1 cellular context compared by ENCODE assay signal in the genomic region with DNA sequence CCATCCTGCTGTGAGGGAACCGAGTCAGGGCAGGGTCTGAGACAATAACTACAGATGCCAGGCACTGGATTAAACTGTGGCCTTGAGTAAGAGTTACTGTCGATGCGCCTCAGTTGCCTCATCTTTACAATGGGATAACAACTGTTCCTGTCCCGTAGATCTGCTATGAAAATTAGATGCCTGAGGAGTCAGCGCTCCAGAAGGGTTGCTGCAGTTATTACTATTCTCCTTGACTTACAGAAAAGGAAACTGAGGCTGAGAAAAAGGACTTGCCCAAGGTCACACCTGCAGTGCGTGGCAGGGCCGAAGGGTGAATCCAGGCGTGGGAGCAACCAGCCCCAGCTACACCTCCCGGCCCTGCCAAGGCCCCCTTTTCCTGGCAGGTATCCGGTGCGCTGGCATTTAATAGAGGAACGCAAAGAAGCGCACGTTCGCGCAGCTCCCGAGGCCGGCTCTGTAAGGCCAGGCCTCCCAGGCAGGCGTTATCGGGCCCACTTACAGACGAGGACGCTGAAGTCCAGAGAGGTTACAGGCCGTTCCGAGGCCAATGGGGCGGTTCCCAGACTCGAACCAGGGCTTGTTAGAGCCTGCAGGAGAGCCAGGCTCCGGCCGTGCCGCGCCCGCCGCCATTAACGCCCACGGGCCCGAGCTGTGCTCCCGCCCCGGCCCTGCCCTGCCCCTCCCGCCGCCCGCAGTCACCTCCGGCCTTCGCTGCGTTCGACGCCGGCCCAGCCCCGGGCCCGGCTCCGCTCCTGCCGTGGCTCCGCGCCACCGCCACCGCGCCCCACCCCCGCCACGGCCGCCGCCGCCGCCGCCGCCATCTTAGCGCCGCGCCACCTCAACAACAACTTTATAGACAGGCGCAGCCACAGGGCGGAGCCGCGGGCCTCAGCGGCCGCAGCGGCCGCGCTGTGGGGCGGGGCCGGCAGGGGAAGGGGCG.
TF ChIP-seq lines count a peak whose summit lies in the region.

C11orf68 (minus strand) TSS at position 852 of the 940 bp plus-strand sequence; CDS start at position 821, 31 bp downstream.

TF ChIP-seq in HepG2, 621 proteins besides CTCF, POLR2A, EP300 and RAD21 (continued from another document and continues in another):
- TF ChIP-seq RNF219 (CRISPR knock-in tag; IDR thresholded peaks at IDR 0.05): no peak
- TF ChIP-seq HDAC2 (CRISPR knock-in tag; IDR thresholded peaks at IDR 0.05): no peak
- TF ChIP-seq FOXA1 (IDR thresholded peaks at IDR 0.05): no peak
- no peak for TF ChIP-seq FOXA1 (CRISPR knock-in tag; IDR thresholded peaks at IDR 0.05)
- TF ChIP-seq, protein P1, sequence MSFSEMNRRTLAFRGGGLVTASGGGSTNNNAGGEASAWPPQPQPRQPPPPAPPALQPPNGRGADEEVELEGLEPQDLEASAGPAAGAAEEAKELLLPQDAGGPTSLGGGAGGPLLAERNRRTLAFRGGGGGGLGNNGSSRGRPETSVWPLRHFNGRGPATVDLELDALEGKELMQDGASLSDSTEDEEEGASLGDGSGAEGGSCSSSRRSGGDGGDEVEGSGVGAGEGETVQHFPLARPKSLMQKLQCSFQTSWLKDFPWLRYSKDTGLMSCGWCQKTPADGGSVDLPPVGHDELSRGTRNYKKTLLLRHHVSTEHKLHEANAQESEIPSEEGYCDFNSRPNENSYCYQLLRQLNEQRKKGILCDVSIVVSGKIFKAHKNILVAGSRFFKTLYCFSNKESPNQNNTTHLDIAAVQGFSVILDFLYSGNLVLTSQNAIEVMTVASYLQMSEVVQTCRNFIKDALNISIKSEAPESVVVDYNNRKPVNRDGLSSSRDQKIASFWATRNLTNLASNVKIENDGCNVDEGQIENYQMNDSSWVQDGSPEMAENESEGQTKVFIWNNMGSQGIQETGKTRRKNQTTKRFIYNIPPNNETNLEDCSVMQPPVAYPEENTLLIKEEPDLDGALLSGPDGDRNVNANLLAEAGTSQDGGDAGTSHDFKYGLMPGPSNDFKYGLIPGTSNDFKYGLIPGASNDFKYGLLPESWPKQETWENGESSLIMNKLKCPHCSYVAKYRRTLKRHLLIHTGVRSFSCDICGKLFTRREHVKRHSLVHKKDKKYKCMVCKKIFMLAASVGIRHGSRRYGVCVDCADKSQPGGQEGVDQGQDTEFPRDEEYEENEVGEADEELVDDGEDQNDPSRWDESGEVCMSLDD (CRISPR knock-in tag; IDR thresholded peaks at IDR 0.05; ENCODE audit: borderline replicate concordance): no peak
- TF ChIP-seq ZSCAN25 (CRISPR knock-in tag; IDR thresholded peaks at IDR 0.05): no peak
- TF ChIP-seq SETDB1 (CRISPR knock-in tag; IDR thresholded peaks at IDR 0.05; ENCODE audit: borderline replicate concordance): no peak
- no peak for TF ChIP-seq ZNF770 (CRISPR knock-in tag; IDR thresholded peaks at IDR 0.05)
- no peak; the same call in 1 of the 2 replicates for TF ChIP-seq ZNF350 (CRISPR knock-in tag; IDR thresholded peaks at IDR 0.05; ENCODE audit: borderline replicate concordance, low read depth)
- no peak for TF ChIP-seq PRPF4 (IDR thresholded peaks at IDR 0.05; ENCODE audit: low read depth, low read length, poor library complexity, severe bottlenecking)
- TF ChIP-seq PHB2 (IDR thresholded peaks at IDR 0.05; ENCODE audit: partially characterized antibody): no peak
- TF ChIP-seq ZNF567 (CRISPR knock-in tag; IDR thresholded peaks at IDR 0.05; ENCODE audit: borderline replicate concordance): no peak
- no peak for TF ChIP-seq CERS6 (CRISPR knock-in tag; IDR thresholded peaks at IDR 0.05)
- TF ChIP-seq SRY (CRISPR knock-in tag; IDR thresholded peaks at IDR 0.05): peak; percentile 33; the same call in 1 of the 2 replicates
- TF ChIP-seq NFKB2 (CRISPR knock-in tag; IDR thresholded peaks at IDR 0.05; ENCODE audit: borderline replicate concordance): 0 out of 2 replicates have a peak, but pooled peaks have one; percentile 57
- 0 out of 2 replicates have a peak, but pooled peaks have one; percentile 14 for TF ChIP-seq ZNF205 (CRISPR knock-in tag; IDR thresholded peaks at IDR 0.05)
- no peak for TF ChIP-seq ZNF792 (CRISPR knock-in tag; IDR thresholded peaks at IDR 0.05)
- no peak for TF ChIP-seq TGIF2 (CRISPR knock-in tag; IDR thresholded peaks at IDR 0.05)
- no peak for TF ChIP-seq DNMT3B (CRISPR knock-in tag; conservative IDR thresholded peaks at IDR 0.05)
- 0 out of 2 replicates have a peak, but pooled peaks have one; percentile 27 for TF ChIP-seq ISX (CRISPR knock-in tag; conservative IDR thresholded peaks at IDR 0.05)
- no peak for TF ChIP-seq SKI (IDR thresholded peaks at IDR 0.05; ENCODE audit: partially characterized antibody)
- TF ChIP-seq ZSCAN20 (CRISPR knock-in tag; IDR thresholded peaks at IDR 0.05; ENCODE audit: borderline replicate concordance): no peak
- TF ChIP-seq ZNF816 (CRISPR knock-in tag; IDR thresholded peaks at IDR 0.05; ENCODE audit: borderline replicate concordance): peak; percentile 85
- TF ChIP-seq THAP7 (CRISPR knock-in tag; IDR thresholded peaks at IDR 0.05): no peak
- peak; percentile 82 for TF ChIP-seq ZMYM3 (CRISPR knock-in tag; IDR thresholded peaks at IDR 0.05)
- no peak for TF ChIP-seq ZUFSP (CRISPR knock-in tag; IDR thresholded peaks at IDR 0.05; ENCODE audit: borderline replicate concordance)
- no peak for TF ChIP-seq REST (IDR thresholded peaks at IDR 0.05; ENCODE audit: borderline replicate concordance in 1 of 2, low read depth in 1 of 2, low read length in 2 of 2)
- 0 out of 2 replicates have a peak, but pooled peaks have one; percentile 57 for TF ChIP-seq ADNP (CRISPR knock-in tag; IDR thresholded peaks at IDR 0.05)
- no peak for TF ChIP-seq ZNF614 (CRISPR knock-in tag; IDR thresholded peaks at IDR 0.05; ENCODE audit: borderline replicate concordance)
- 0 out of 2 replicates have a peak, but pooled peaks have one; percentile 31 for TF ChIP-seq MXD1 (CRISPR knock-in tag; IDR thresholded peaks at IDR 0.05)
- TF ChIP-seq, protein P2, sequence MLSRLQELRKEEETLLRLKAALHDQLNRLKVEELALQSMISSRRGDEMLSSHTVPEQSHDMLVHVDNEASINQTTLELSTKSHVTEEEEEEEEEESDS (CRISPR knock-in tag; IDR thresholded peaks at IDR 0.05; ENCODE audit: borderline replicate concordance): no peak
- 0 out of 4 replicates have a peak, but pooled peaks of 1 of the 2 experiments have one; percentile 5 for TF ChIP-seq KLF16 (CRISPR knock-in tag; IDR thresholded peaks at IDR 0.05)
- no peak for TF ChIP-seq ZBTB14 (CRISPR knock-in tag; IDR thresholded peaks at IDR 0.05)
- TF ChIP-seq, protein P3, sequence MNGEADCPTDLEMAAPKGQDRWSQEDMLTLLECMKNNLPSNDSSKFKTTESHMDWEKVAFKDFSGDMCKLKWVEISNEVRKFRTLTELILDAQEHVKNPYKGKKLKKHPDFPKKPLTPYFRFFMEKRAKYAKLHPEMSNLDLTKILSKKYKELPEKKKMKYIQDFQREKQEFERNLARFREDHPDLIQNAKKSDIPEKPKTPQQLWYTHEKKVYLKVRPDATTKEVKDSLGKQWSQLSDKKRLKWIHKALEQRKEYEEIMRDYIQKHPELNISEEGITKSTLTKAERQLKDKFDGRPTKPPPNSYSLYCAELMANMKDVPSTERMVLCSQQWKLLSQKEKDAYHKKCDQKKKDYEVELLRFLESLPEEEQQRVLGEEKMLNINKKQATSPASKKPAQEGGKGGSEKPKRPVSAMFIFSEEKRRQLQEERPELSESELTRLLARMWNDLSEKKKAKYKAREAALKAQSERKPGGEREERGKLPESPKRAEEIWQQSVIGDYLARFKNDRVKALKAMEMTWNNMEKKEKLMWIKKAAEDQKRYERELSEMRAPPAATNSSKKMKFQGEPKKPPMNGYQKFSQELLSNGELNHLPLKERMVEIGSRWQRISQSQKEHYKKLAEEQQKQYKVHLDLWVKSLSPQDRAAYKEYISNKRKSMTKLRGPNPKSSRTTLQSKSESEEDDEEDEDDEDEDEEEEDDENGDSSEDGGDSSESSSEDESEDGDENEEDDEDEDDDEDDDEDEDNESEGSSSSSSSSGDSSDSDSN (CRISPR knock-in tag; IDR thresholded peaks at IDR 0.05): peak; percentile 14; the same call in 1 of the 2 replicates
- no peak for TF ChIP-seq ZNF775 (CRISPR knock-in tag; IDR thresholded peaks at IDR 0.05; ENCODE audit: borderline replicate concordance)
